Comparison of ENCODE assay signal across 9 cellular contexts in genomic region chr11:1293619-1294015, GRCh38. TPM values are rescaled to one million over a fixed set of nuclear protein-coding genes. Genes with fewer than 3 reads are reported as not detected.
DNase-seq lines count a peak whose midpoint lies in the region; ATAC-seq and TF ChIP-seq lines count a peak whose summit lies in the region.
"Had no signal": no experiment of that assay in that cellular context is flagged by ENCODE, and none has a peak within 500 bp of the region (broad histone marks: within the 10 kb centered on the region; RNA-seq: fewer than 3 reads in every experiment).

No MANE protein-coding gene starts in this region.

- H3K79me2 ChIP-seq in neural progenitor cell (ENCODE audit: low read depth) (peaks cover 6% of the 10 kb centered on the region), hepatocyte (peaks cover 58% of the 10 kb centered on the region)

- H3K4me1 ChIP-seq in neural progenitor cell (no peaks in the 10 kb centered on the region), hepatocyte (ENCODE audit: insufficient read depth) (peaks cover 14% of the 10 kb centered on the region)

- WGBS in hepatocyte (ENCODE audit: low lambda C conversion rate, missing lambda C conversion rate) = 96% methylated on average over 13 of the region's 13 CpGs

- H3K36me3 ChIP-seq in neural progenitor cell = no peaks in the 10 kb centered on the region
- no peaks in the 10 kb centered on the region for H3K36me3 ChIP-seq in hepatocyte (replicated peaks; ENCODE audit: insufficient read depth, low read depth)

- no peak overlapping the region for H3K4me3 ChIP-seq in neural progenitor cell
- no peak overlapping the region for H3K4me3 ChIP-seq in hepatocyte

- no peak overlapping the region for H2AFZ ChIP-seq in neural progenitor cell (replicated peaks)
- no peak overlapping the region for H2AFZ ChIP-seq in hepatocyte

- H3K4me2 ChIP-seq in neural progenitor cell (no peak overlapping the region), hepatocyte (no peak overlapping the region)

- ATAC-seq in GM19328 (IDR thresholded peaks at IDR 0.05; ENCODE audit: unreplicated experiment) = no peak

- H3K36me3 Mint-ChIP-seq in Calu3 (ENCODE audit: insufficient read depth, unreplicated experiment) (peaks cover 21% of the 10 kb centered on the region), chondrocyte (ENCODE audit: low read depth) (peaks cover 9% of the 10 kb centered on the region), neural progenitor cell (peaks cover 4% of the 10 kb centered on the region)

- peaks cover under 1% of the 10 kb centered on the region for H4K20me1 ChIP-seq in neural progenitor cell (ENCODE audit: low read depth)
- H4K20me1 ChIP-seq in hepatocyte (ENCODE audit: insufficient read depth, poor library complexity, severe bottlenecking) = peaks cover 61% of the 10 kb centered on the region

- DNase-seq in Calu3 = peak; percentile 63
- peak; percentile 15 for DNase-seq in KBM-7
- peak; percentile 89 for DNase-seq in chondrocyte (ENCODE audit: low spot score)
- no peak for DNase-seq in neural progenitor cell (ENCODE audit: low spot score)
- no peak for DNase-seq in hepatocyte (ENCODE audit: low spot score)
- no peak for DNase-seq in HuH-7.5 (ENCODE audit: low spot score)
- no peak for DNase-seq in NCI-H524 treated with DMSO at 0.1 percent for 48 hours (lab: John Stamatoyannopoulos, UW)
- DNase-seq: occipital lobe had no signal

- H3K27me3 ChIP-seq in neural progenitor cell (no peaks in the 10 kb centered on the region), hepatocyte (no peaks in the 10 kb centered on the region)

- no peaks in the 10 kb centered on the region for H3K9me3 Mint-ChIP-seq in Calu3 (ENCODE audit: low read depth, unreplicated experiment)
- H3K9me3 Mint-ChIP-seq in chondrocyte (ENCODE audit: low read depth) = no peaks in the 10 kb centered on the region
- no peaks in the 10 kb centered on the region for H3K9me3 Mint-ChIP-seq in neural progenitor cell

- H3K9me2 ChIP-seq in hepatocyte (replicated peaks; ENCODE audit: insufficient read depth) = no peaks in the 10 kb centered on the region

- CTCF ChIA-PET in Calu3 (lab: Charles Lee) = interaction anchor here (0.6 to 1.0 kb wide), 2 partner anchors 153 to 349 kb away, joined by 3 read pairs; no protein-coding TSS in a partner anchor

- H3K4me3 Mint-ChIP-seq in Calu3 (ENCODE audit: low read depth, unreplicated experiment) = no peak overlapping the region
- H3K4me3 Mint-ChIP-seq in chondrocyte (ENCODE audit: unreplicated experiment) = no peak overlapping the region
- H3K4me3 Mint-ChIP-seq in neural progenitor cell = no peak overlapping the region

- TF ChIP-seq CTCF in Calu3 (IDR thresholded peaks at IDR 0.05; ENCODE audit: unreplicated experiment) (peak; percentile 59), chondrocyte (IDR thresholded peaks at IDR 0.05) (peak; percentile 59), neural progenitor cell (IDR thresholded peaks at IDR 0.05) (peak; percentile 33), hepatocyte (IDR thresholded peaks at IDR 0.05; ENCODE audit: poor library complexity) (no peak)

- no peak overlapping the region for H3K27ac ChIP-seq in neural progenitor cell
- H3K27ac ChIP-seq in hepatocyte = no peak overlapping the region

- no peak overlapping the region for H3K9ac ChIP-seq in neural progenitor cell

- no TSS peak for BruUV-seq in Calu3 (replicated peaks; lab: Mats Ljungman, UMichigan)

- intact Hi-C loops in Calu3 (cut with micrococcal nuclease; ENCODE audit: unreplicated experiment) = no loop called here

- no peaks in the 10 kb centered on the region for H3K4me1 Mint-ChIP-seq in Calu3 (ENCODE audit: low read depth, unreplicated experiment)
- peaks cover 4% of the 10 kb centered on the region for H3K4me1 Mint-ChIP-seq in chondrocyte (ENCODE audit: low read depth)
- no peaks in the 10 kb centered on the region for H3K4me1 Mint-ChIP-seq in neural progenitor cell

- no peaks in the 10 kb centered on the region for H3F3A ChIP-seq in neural progenitor cell (ENCODE audit: low read depth)

- no peaks in the 10 kb centered on the region for H3K27me3 Mint-ChIP-seq in Calu3 (ENCODE audit: unreplicated experiment)
- no peaks in the 10 kb centered on the region for H3K27me3 Mint-ChIP-seq in chondrocyte (ENCODE audit: low read depth)
- peaks cover 3% of the 10 kb centered on the region for H3K27me3 Mint-ChIP-seq in neural progenitor cell (ENCODE audit: insufficient read depth, low read depth)

- H3K27ac Mint-ChIP-seq in Calu3 (ENCODE audit: unreplicated experiment) = no peak overlapping the region
- no peak overlapping the region for H3K27ac Mint-ChIP-seq in chondrocyte (ENCODE audit: unreplicated experiment)
- no peak overlapping the region for H3K27ac Mint-ChIP-seq in neural progenitor cell

- in situ Hi-C loops in KBM-7 (cut with MboI; ENCODE audit: low pct_unique_long_range_greater_than_20kb, low sequenced_read_pairs) = no loop called here

- H3K9me3 ChIP-seq in neural progenitor cell (ENCODE audit: low read depth) (no peaks in the 10 kb centered on the region), hepatocyte (ENCODE audit: low read depth) (no peaks in the 10 kb centered on the region)

RNA-seq across cellular contexts. Expression of gene TOLLIP, which starts 15.8 kb away (rescaled TPM):
- total RNA-seq in Calu3 (2022) = 53.4 and 64.9 TPM in 2 replicates
- 54.9 to 60.9 TPM (median 58.4 TPM) in 3 replicates for total RNA-seq in chondrocyte
- 8.5 and 17.5 TPM in 2 replicates for total RNA-seq in neural progenitor cell (ENCODE audit: low replicate concordance)
- 33.3 and 40.9 TPM in 2 replicates for total RNA-seq in hepatocyte
- 80.9 and 84.0 TPM in 2 replicates for polyA plus RNA-seq in hepatocyte

Comparison
In these comparisons a context has a peak if more than half of its experiments do, and no peak if none do; other contexts are left out.
1. DNase-seq: peak in Calu3 (single experiment), KBM-7 (single experiment) and chondrocyte (single experiment); none in neural progenitor cell (single experiment), hepatocyte (single experiment), HuH-7.5 (single experiment) and NCI-H524 treated with DMSO at 0.1 percent for 48 hours (single experiment).